23 cellular contexts compared by ENCODE assay signal in the genomic region with DNA sequence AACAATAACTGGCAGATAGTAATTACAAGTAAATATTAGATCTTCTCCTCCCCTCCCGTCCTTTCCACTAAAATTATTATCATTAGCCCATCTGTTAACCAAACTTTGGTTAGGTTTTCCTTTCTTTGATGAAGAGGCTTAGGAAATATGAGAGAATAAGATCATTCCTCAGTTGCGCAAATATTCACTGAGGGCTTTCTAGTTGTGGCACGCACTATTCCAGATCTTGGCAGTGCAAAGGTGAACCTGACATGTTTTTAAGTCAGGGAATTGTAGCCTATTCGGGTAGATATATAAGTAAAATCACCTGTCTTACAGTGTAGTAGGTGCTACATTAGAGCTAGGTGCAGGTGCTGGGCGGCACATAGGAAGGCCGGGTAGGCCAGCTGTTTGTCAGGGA. TPM values are rescaled to one million over a fixed set of nuclear protein-coding genes. Genes with fewer than 3 reads are reported as not detected.
DNase-seq lines count a peak whose midpoint lies in the region; ATAC-seq, FAIRE-seq and TF ChIP-seq lines count a peak whose summit lies in the region.
"Had no signal": no experiment of that assay in that cellular context is flagged by ENCODE, and none has a peak within 500 bp of the region (broad histone marks: within the 10 kb centered on the region; RNA-seq: fewer than 3 reads in every experiment).

No MANE protein-coding gene starts in this region.

- intact Hi-C loops in psoas muscle (cut with DNase I) = no loop called here

- CTCF ChIA-PET in activated naive CD4-positive, alpha-beta T cell treated with anti-CD3 and anti-CD28 coated beads, Interleukin-2, amount 10 ng/mL, durations not matched to agents 7 days and 5 days (lab: Charles Lee) = no interaction called here

- no peaks in the 10 kb centered on the region for H3K9me1 ChIP-seq in keratinocyte (ENCODE audit: control insufficient read depth, extremely low read depth, insufficient read depth, low read length)

- dilution Hi-C loops in keratinocyte (cut with MboI; ENCODE audit: extremely low pct_ligation_motif_present, low sequenced_read_pairs) = no loop called here

- no peaks in the 10 kb centered on the region for H4K20me1 ChIP-seq in keratinocyte (ENCODE audit: control insufficient read depth, extremely low read depth, insufficient read depth, low read length)

- TF ChIP-seq CTCF in LNCaP clone FGC (IDR thresholded peaks at IDR 0.05; ENCODE audit: control insufficient read depth, extremely low read depth, insufficient read depth) (no peak), RWPE2 (IDR thresholded peaks at IDR 0.05; ENCODE audit: poor library complexity, severe bottlenecking) (no peak), keratinocyte (optimal IDR thresholded peaks at IDR 0.05 in 1 of 3, IDR thresholded peaks at IDR 0.05 in 1 of 3, conservative IDR thresholded peaks at IDR 0.05 in 1 of 3; ENCODE audit: extremely low read depth in 1 of 3, insufficient read depth in 2 of 3, low read length in 3 of 3) (no peak), psoas muscle (IDR thresholded peaks at IDR 0.05) (no peak)

- ATAC-seq in RWPE2 (ENCODE audit: low read depth) (0 out of 3 replicates have a peak, but pooled peaks have one; percentile 19), psoas muscle (no peak), HG03025 (IDR thresholded peaks at IDR 0.05; ENCODE audit: low FRiP score, unreplicated experiment) (no peak)

- H3K36me3 Mint-ChIP-seq in activated naive CD4-positive, alpha-beta T cell treated with anti-CD3 and anti-CD28 coated beads, Interleukin-2, amount 10 ng/mL, durations not matched to agents 7 days and 5 days = no peaks in the 10 kb centered on the region
- H3K36me3 Mint-ChIP-seq: CD8-positive, alpha-beta memory T cell had no signal

- no peaks in the 10 kb centered on the region for H3K27me3 ChIP-seq in RWPE2 (ENCODE audit: insufficient read depth, poor library complexity, severe bottlenecking)
- H3K27me3 ChIP-seq in keratinocyte (ENCODE audit: control insufficient read depth, extremely low read depth, insufficient read depth, low read length) = no peaks in the 10 kb centered on the region
- H3K27me3 ChIP-seq in psoas muscle (ENCODE audit: insufficient read depth in 3 of 3, low read length in 2 of 3) = no peaks in the 10 kb centered on the region
- H3K27me3 ChIP-seq: MG63 had no signal

- H3K27ac Mint-ChIP-seq in activated naive CD4-positive, alpha-beta T cell treated with anti-CD3 and anti-CD28 coated beads, Interleukin-2, amount 10 ng/mL, durations not matched to agents 7 days and 5 days = no peak overlapping the region

- no peak overlapping the region for H3K4me2 ChIP-seq in keratinocyte (ENCODE audit: control insufficient read depth, extremely low read depth, insufficient read depth, low read depth, low read length)
- H3K4me2 ChIP-seq: KMS-11 had no signal

- H3K4me3 Mint-ChIP-seq in activated naive CD4-positive, alpha-beta T cell treated with anti-CD3 and anti-CD28 coated beads, Interleukin-2, amount 10 ng/mL, durations not matched to agents 7 days and 5 days = no peak overlapping the region
- H3K4me3 Mint-ChIP-seq: CD8-positive, alpha-beta memory T cell had no signal

- no peaks in the 10 kb centered on the region for H3K4me1 Mint-ChIP-seq in activated naive CD4-positive, alpha-beta T cell treated with anti-CD3 and anti-CD28 coated beads, Interleukin-2, amount 10 ng/mL, durations not matched to agents 7 days and 5 days
- H3K4me1 Mint-ChIP-seq: CD8-positive, alpha-beta memory T cell had no signal

- 89 to 96% (median 91%) methylated on average over 6 of the region's 6 CpGs for WGBS in psoas muscle, 3 donors

- peak; percentile 57 for FAIRE-seq in keratinocyte (lab: Jason Lieb, UNC)
- FAIRE-seq: GM12891, H1 had no signal

- H3K4me3 ChIP-seq in LNCaP clone FGC (ENCODE audit: low read depth, low read length) (no peak overlapping the region), RWPE2 (ENCODE audit: severe bottlenecking) (no peak overlapping the region), keratinocyte (ENCODE audit: control insufficient read depth in 2 of 3, extremely low read depth in 1 of 3, insufficient read depth in 2 of 3, low read depth in 1 of 3, low read length in 3 of 3) (no peak overlapping the region), psoas muscle (no peak overlapping the region)
- H3K4me3 ChIP-seq: MG63, SK-N-MC had no signal

- no peak overlapping the region for H3K9ac ChIP-seq in keratinocyte (ENCODE audit: control insufficient read depth, extremely low read depth, insufficient read depth, low read length)
- H3K9ac ChIP-seq: KMS-11 had no signal

- H3K36me3 ChIP-seq in RWPE2 (ENCODE audit: low read depth) (peaks cover 31% of the 10 kb centered on the region), keratinocyte (ENCODE audit: control insufficient read depth in 2 of 2, extremely low read depth in 1 of 2, insufficient read depth in 2 of 2, low read length in 2 of 2) (peaks cover 4 to 11% of the 10 kb centered on the region in 2 experiments), psoas muscle (ENCODE audit: insufficient read depth in 1 of 2, low read depth in 1 of 2) (no peaks in the 10 kb centered on the region)
- H3K36me3 ChIP-seq: MG63 had no signal

- H3K27me3 Mint-ChIP-seq in activated naive CD4-positive, alpha-beta T cell treated with anti-CD3 and anti-CD28 coated beads, Interleukin-2, amount 10 ng/mL, durations not matched to agents 7 days and 5 days = no peaks in the 10 kb centered on the region
- H3K27me3 Mint-ChIP-seq: CD8-positive, alpha-beta memory T cell had no signal

- H3K9me3 ChIP-seq in RWPE2 (ENCODE audit: severe bottlenecking) = no peaks in the 10 kb centered on the region
- H3K9me3 ChIP-seq in keratinocyte (ENCODE audit: control insufficient read depth, low read depth, low read length) = no peaks in the 10 kb centered on the region
- H3K9me3 ChIP-seq in psoas muscle = no peaks in the 10 kb centered on the region
- H3K9me3 ChIP-seq: MG63 had no signal

- H3K9me3 Mint-ChIP-seq in activated naive CD4-positive, alpha-beta T cell treated with anti-CD3 and anti-CD28 coated beads, Interleukin-2, amount 10 ng/mL, durations not matched to agents 7 days and 5 days = no peaks in the 10 kb centered on the region

- peaks cover 36% of the 10 kb centered on the region for H3K4me1 ChIP-seq in RWPE2 (ENCODE audit: insufficient read depth, poor library complexity, severe bottlenecking)
- H3K4me1 ChIP-seq in keratinocyte (ENCODE audit: control insufficient read depth, extremely low read depth, insufficient read depth, low read length) = peaks cover 20% of the 10 kb centered on the region
- peaks cover 56% of the 10 kb centered on the region for H3K4me1 ChIP-seq in psoas muscle

- peaks cover 81% of the 10 kb centered on the region for H3K79me2 ChIP-seq in keratinocyte (ENCODE audit: control insufficient read depth, insufficient read depth, low read length)

- no peak overlapping the region for H2AFZ ChIP-seq in keratinocyte (ENCODE audit: control insufficient read depth, low read length)

- H3K27ac ChIP-seq in RWPE2 (ENCODE audit: poor library complexity, severe bottlenecking) (no peak overlapping the region), keratinocyte (ENCODE audit: control insufficient read depth, insufficient read depth, low read length) (no peak overlapping the region), psoas muscle (peak overlapping the region; percentile 78)
- H3K27ac ChIP-seq: KMS-11, SK-N-MC had no signal

- DNase-seq in LNCaP clone FGC (ENCODE audit: low read depth) = peak; percentile 27
- no peak for DNase-seq in RWPE2 (ENCODE audit: low spot score)
- DNase-seq in keratinocyte (ENCODE audit: low read depth, low spot score) = no peak
- no peak for DNase-seq in psoas muscle
- no peak for DNase-seq in activated naive CD4-positive, alpha-beta T cell treated with anti-CD3 and anti-CD28 coated beads, Interleukin-2, amount 10 ng/mL, durations not matched to agents 7 days and 5 days
- DNase-seq in occipital lobe (lab: John Stamatoyannopoulos, UW) = no peak
- no peak for DNase-seq in NCI-H226
- DNase-seq: C1 segment of cervical spinal cord; CD8-positive, alpha-beta memory T cell; MG63; NCI-H1048; NCI-H1436; NCI-H2029 treated with DMSO at 0.1 percent for 48 hours; NCI-H2171; NCI-H510A; NCI-H774; SHP77 had no signal

RNA-seq across cellular contexts. Expression of a gene that starts 31.1 kb away (rescaled TPM):
- polyA plus RNA-seq in keratinocyte (40.4 to 47.3 TPM (median 44.0 TPM) in 3 replicates), psoas muscle (1 to 10 TPM; 2.3 to 7.6 (median 2.9) TPM)
- polyA plus RNA-seq in keratinocyte (2011; ENCODE audit: low read depth) = 12.4 TPM
- polyA plus RNA-seq in keratinocyte (2011; cell fraction: cytosol; rRNA removed) = 28.3 and 53.2 TPM in 2 replicates
- polyA plus RNA-seq in keratinocyte (2011; cell fraction: nucleus; rRNA removed) = 82.3 and 95.8 TPM in 2 replicates
- polyA plus RNA-seq in keratinocyte (2012; ENCODE audit: low replicate concordance) = 13.2 and 25.2 TPM in 2 replicates
- 57.8 to 164 TPM (median 156 TPM) in 3 replicates for polyA minus RNA-seq in keratinocyte
- 41.8 TPM for polyA minus RNA-seq in keratinocyte (2011; cell fraction: cytosol; rRNA and poly(A)+ RNA removed)
- 82.7 and 161 TPM in 2 replicates for polyA minus RNA-seq in keratinocyte (2011; cell fraction: nucleus; rRNA and poly(A)+ RNA removed)
- total RNA-seq in psoas muscle (10 to 100 TPM; 11.5 to 22.5 (median 15.5) TPM), occipital lobe (17.8 TPM)
- total RNA-seq: OCI-LY7 had no signal
- polyA plus RNA-seq: CD8-positive, alpha-beta memory T cell had no signal
